16 cellular contexts compared by ENCODE assay signal in genomic region chr16:79593754-79594153, GRCh38. TPM values are rescaled to one million over a fixed set of nuclear protein-coding genes. Genes with fewer than 3 reads are reported as not detected.
A peak's percentile ranks its signal among the peaks of the same experiment; 100 is the strongest.
DNase-seq lines count a peak whose midpoint lies in the region; ATAC-seq and TF ChIP-seq lines count a peak whose summit lies in the region.
"Had no signal": no experiment of that assay in that cellular context is flagged by ENCODE, and none has a peak within 500 bp of the region (broad histone marks: within the 10 kb centered on the region; RNA-seq: fewer than 3 reads in every experiment).

No MANE protein-coding gene starts in this region.

- peaks cover 36% of the 10 kb centered on the region for H4K20me1 ChIP-seq in hepatocyte (ENCODE audit: insufficient read depth, poor library complexity, severe bottlenecking)

- no peak for DNase-seq in CD4-positive, CD25-positive, alpha-beta regulatory T cell
- no peak for DNase-seq in CD8-positive, alpha-beta memory T cell
- DNase-seq in hepatocyte (ENCODE audit: low spot score), result no peak
- DNase-seq in activated naive CD8-positive, alpha-beta T cell treated with anti-CD3 and anti-CD28 coated beads for 36 hours, result no peak
- DNase-seq: activated naive CD4-positive, alpha-beta T cell; AML-193; GDM1; GOT3; NCI-H1105; NCI-H69 had no signal

- TF ChIP-seq CTCF in hepatocyte (IDR thresholded peaks at IDR 0.05; ENCODE audit: poor library complexity) (no peak), gastroesophageal sphincter (IDR thresholded peaks at IDR 0.05) (no peak)

- H3K27me3 ChIP-seq in CD4-positive, CD25-positive, alpha-beta regulatory T cell (ENCODE audit: control insufficient read depth, insufficient read depth, low read length), result no peaks in the 10 kb centered on the region
- H3K27me3 ChIP-seq in CD8-positive, alpha-beta memory T cell (ENCODE audit: insufficient read depth, low read length, poor library complexity, severe bottlenecking), result no peaks in the 10 kb centered on the region
- no peaks in the 10 kb centered on the region for H3K27me3 ChIP-seq in hepatocyte
- peaks cover 24% of the 10 kb centered on the region for H3K27me3 ChIP-seq in gastroesophageal sphincter
- H3K27me3 ChIP-seq: ascending aorta had no signal

- peak overlapping the region; percentile 92 for H3K4me3 ChIP-seq in CD4-positive, CD25-positive, alpha-beta regulatory T cell (ENCODE audit: low read depth, low read length)
- no peak overlapping the region for H3K4me3 ChIP-seq in CD8-positive, alpha-beta memory T cell (ENCODE audit: low read length)
- H3K4me3 ChIP-seq in hepatocyte (no peak overlapping the region), skin epidermis (no peak overlapping the region), gastroesophageal sphincter (peak overlapping the region in 1 of 2 donors; percentile 74)

- H3K9me3 ChIP-seq in CD4-positive, CD25-positive, alpha-beta regulatory T cell (ENCODE audit: control insufficient read depth in 2 of 2, low read length in 2 of 2), result no peaks in the 10 kb centered on the region
- H3K9me3 ChIP-seq in CD8-positive, alpha-beta memory T cell (ENCODE audit: low read length), result no peaks in the 10 kb centered on the region
- H3K9me3 ChIP-seq in hepatocyte (ENCODE audit: low read depth), result no peaks in the 10 kb centered on the region
- no peaks in the 10 kb centered on the region for H3K9me3 ChIP-seq in gastroesophageal sphincter
- H3K9me3 ChIP-seq: ascending aorta had no signal

- peaks cover 10% of the 10 kb centered on the region for H3K36me3 ChIP-seq in CD4-positive, CD25-positive, alpha-beta regulatory T cell (ENCODE audit: control insufficient read depth, insufficient read depth, low read length)
- no peaks in the 10 kb centered on the region for H3K36me3 ChIP-seq in CD8-positive, alpha-beta memory T cell (ENCODE audit: insufficient read depth, low read length)
- H3K36me3 ChIP-seq in hepatocyte (replicated peaks; ENCODE audit: insufficient read depth, low read depth) (no peaks in the 10 kb centered on the region), gastroesophageal sphincter (no peaks in the 10 kb centered on the region)

- POLR2A ChIA-PET in CD8-positive, alpha-beta memory T cell (lab: Charles Lee), result interaction anchor here (0.6 kb wide), 1 partner anchor 659 kb away, joined by 6 read pairs; no protein-coding TSS in a partner anchor

- H3K27me3 Mint-ChIP-seq in CD4-positive, CD25-positive, alpha-beta regulatory T cell, result peaks cover 22% of the 10 kb centered on the region
- peaks cover 10 to 11% of the 10 kb centered on the region in 2 donors for H3K27me3 Mint-ChIP-seq in CD8-positive, alpha-beta memory T cell
- peaks cover 82% of the 10 kb centered on the region for H3K27me3 Mint-ChIP-seq in activated naive CD8-positive, alpha-beta T cell treated with anti-CD3 and anti-CD28 coated beads for 36 hours

- H3K4me2 ChIP-seq in hepatocyte, result peak overlapping the region; percentile 76

- ATAC-seq in CD4-positive, CD25-positive, alpha-beta regulatory T cell (ENCODE audit: low read depth in 2 of 2), result no peak
- ATAC-seq in gastroesophageal sphincter (no peak), GM19324 (IDR thresholded peaks at IDR 0.05; ENCODE audit: low FRiP score, unreplicated experiment) (no peak)

- CTCF ChIA-PET in CD8-positive, alpha-beta memory T cell (lab: Charles Lee), result no interaction called here

- H3K27ac Mint-ChIP-seq in CD4-positive, CD25-positive, alpha-beta regulatory T cell, result peak overlapping the region in 2 of 3 donors; percentile 32 to 55
- peak overlapping the region in 7 of 8 donors; percentile 41 to 95 (median 88) for H3K27ac Mint-ChIP-seq in CD8-positive, alpha-beta memory T cell
- H3K27ac Mint-ChIP-seq in activated naive CD8-positive, alpha-beta T cell treated with anti-CD3 and anti-CD28 coated beads for 36 hours, result no peak overlapping the region

- WGBS in hepatocyte (ENCODE audit: low lambda C conversion rate, missing lambda C conversion rate), result 83% methylated on average over 8 of the region's 8 CpGs
- WGBS in gastroesophageal sphincter (ENCODE audit: low coverage in 1 of 2), 2 donors, result 66 to 71% methylated on average over 8 of the region's 8 CpGs

- H3K4me1 ChIP-seq in CD4-positive, CD25-positive, alpha-beta regulatory T cell (ENCODE audit: control insufficient read depth, insufficient read depth, low read length, poor library complexity, severe bottlenecking), result peaks cover 35% of the 10 kb centered on the region
- peaks cover 15% of the 10 kb centered on the region for H3K4me1 ChIP-seq in CD8-positive, alpha-beta memory T cell (ENCODE audit: insufficient read depth, low read length)
- peaks cover 3% of the 10 kb centered on the region for H3K4me1 ChIP-seq in hepatocyte (ENCODE audit: insufficient read depth)
- peaks cover 0 to 21% (median 0%) of the 10 kb centered on the region in 3 donors for H3K4me1 ChIP-seq in gastroesophageal sphincter

- peak overlapping the region; percentile 33 to 85 (median 61) for H3K4me3 Mint-ChIP-seq in CD4-positive, CD25-positive, alpha-beta regulatory T cell
- H3K4me3 Mint-ChIP-seq in CD8-positive, alpha-beta memory T cell, result peak overlapping the region in 6 of 7 donors; percentile 18 to 94 (median 74)
- no peak overlapping the region for H3K4me3 Mint-ChIP-seq in activated naive CD8-positive, alpha-beta T cell treated with anti-CD3 and anti-CD28 coated beads for 36 hours
- H3K4me3 Mint-ChIP-seq: stimulated activated naive CD8-positive, alpha-beta T cell treated with anti-CD3 and anti-CD28 coated beads, Interleukin-15, Interleukin-2, amounts not matched to agents 100 ng/mL and 50 ng/mL, for 24 hours had no signal

- H3K79me2 ChIP-seq in hepatocyte, result peaks cover 45% of the 10 kb centered on the region

- peak overlapping the region; percentile 62 for H3K27ac ChIP-seq in CD4-positive, CD25-positive, alpha-beta regulatory T cell (ENCODE audit: insufficient read depth, low read length, poor library complexity, severe bottlenecking)
- H3K27ac ChIP-seq in CD8-positive, alpha-beta memory T cell (ENCODE audit: low read depth, low read length), result no peak overlapping the region
- peak overlapping the region; percentile 85 for H3K27ac ChIP-seq in hepatocyte
- H3K27ac ChIP-seq in skin epidermis, result peak overlapping the region in 11 of 21 experiments; percentile 3 to 93 (median 77)
- H3K27ac ChIP-seq in gastroesophageal sphincter, result peak overlapping the region in 2 of 4 donors; percentile 50 to 66
- H3K27ac ChIP-seq: HL-60 had no signal

- H3K36me3 Mint-ChIP-seq in CD4-positive, CD25-positive, alpha-beta regulatory T cell, result no peaks in the 10 kb centered on the region
- peaks cover 7 to 19% (median 9%) of the 10 kb centered on the region in 3 donors for H3K36me3 Mint-ChIP-seq in CD8-positive, alpha-beta memory T cell
- H3K36me3 Mint-ChIP-seq in activated naive CD8-positive, alpha-beta T cell treated with anti-CD3 and anti-CD28 coated beads for 36 hours, result no peaks in the 10 kb centered on the region

- no peaks in the 10 kb centered on the region for H3K9me2 ChIP-seq in hepatocyte (replicated peaks; ENCODE audit: insufficient read depth)

- TF ChIP-seq EP300 in gastroesophageal sphincter (IDR thresholded peaks at IDR 0.05), result no peak

- H3K4me1 Mint-ChIP-seq in CD4-positive, CD25-positive, alpha-beta regulatory T cell, result peaks cover 14 to 49% (median 44%) of the 10 kb centered on the region in 4 donors
- H3K4me1 Mint-ChIP-seq in CD8-positive, alpha-beta memory T cell, result peaks cover 47 to 85% (median 71%) of the 10 kb centered on the region in 3 donors
- H3K4me1 Mint-ChIP-seq in activated naive CD8-positive, alpha-beta T cell treated with anti-CD3 and anti-CD28 coated beads for 36 hours, result peaks cover 2% of the 10 kb centered on the region

- peaks cover 0 to 1% (median 0%) of the 10 kb centered on the region in 7 donors for H3K9me3 Mint-ChIP-seq in CD4-positive, CD25-positive, alpha-beta regulatory T cell
- no peaks in the 10 kb centered on the region for H3K9me3 Mint-ChIP-seq in CD8-positive, alpha-beta memory T cell
- H3K9me3 Mint-ChIP-seq in activated naive CD8-positive, alpha-beta T cell treated with anti-CD3 and anti-CD28 coated beads for 36 hours, result no peaks in the 10 kb centered on the region
- H3K9me3 Mint-ChIP-seq: stimulated activated naive CD8-positive, alpha-beta T cell treated with anti-CD3 and anti-CD28 coated beads, Interleukin-15, Interleukin-2, amounts not matched to agents 100 ng/mL and 50 ng/mL, for 24 hours had no signal

- no peak for TF ChIP-seq POLR2A in gastroesophageal sphincter (IDR thresholded peaks at IDR 0.05)

- no peak overlapping the region for H2AFZ ChIP-seq in hepatocyte

RNA-seq across cellular contexts. Expression of gene MAF, which starts 6.8 kb away (rescaled TPM):
- 120 TPM for total RNA-seq in CD4-positive, CD25-positive, alpha-beta regulatory T cell
- polyA plus RNA-seq in CD4-positive, CD25-positive, alpha-beta regulatory T cell, result 1 to 10 TPM; 1.4 to 4.2 (median 2.8) TPM
- 10 to 100 TPM; 36.7 to 37.6 TPM for total RNA-seq in CD8-positive, alpha-beta memory T cell
- 2.2 TPM for polyA plus RNA-seq in CD8-positive, alpha-beta memory T cell
- total RNA-seq in hepatocyte (84.2 and 85.0 TPM in 2 replicates), gastroesophageal sphincter (10 to 100 TPM; 24.8 to 52.0 (median 33.6) TPM)
- 30.5 and 31.6 TPM in 2 replicates for polyA plus RNA-seq in hepatocyte
- under 1 TPM; 0.36 to 0.54 TPM for total RNA-seq in activated naive CD8-positive, alpha-beta T cell treated with anti-CD3 and anti-CD28 coated beads for 36 hours

Comparison
In these comparisons a context has a peak if more than half of its experiments do, and no peak if none do; other contexts are left out.
1. RNA of gene MAF, which starts 6.8 kb away (total RNA-seq): 120 TPM in CD4-positive, CD25-positive, alpha-beta regulatory T cell (single experiment), 84.2 to 85.0 TPM in hepatocyte, 24.8 to 52.0 TPM in gastroesophageal sphincter and 36.7 to 37.6 TPM in CD8-positive, alpha-beta memory T cell; 0.36 to 0.54 TPM in activated naive CD8-positive, alpha-beta T cell treated with anti-CD3 and anti-CD28 coated beads for 36 hours; every median in the first group is over 10 times any median in the second.